ENCODE assay signal across 24 cellular contexts in genomic region chr3:81692766-81693165, GRCh38.
"Had no signal": no experiment of that assay in that cellular context is flagged by ENCODE, and none has a peak within 500 bp of the region (broad histone marks: within the 10 kb centered on the region; RNA-seq: fewer than 3 reads in every experiment).

No MANE protein-coding gene starts in this region.

- H3K27ac Mint-ChIP-seq: naive thymus-derived CD8-positive, alpha-beta T cell; nephron progenitor cell; stimulated activated effector memory CD8-positive, alpha-beta T cell treated with anti-CD3 and anti-CD28 coated beads, Interleukin-12 subunit alpha, Interleukin-12 subunit beta, amount 100 ng/mL, for 72 hours; type B pancreatic cell had no signal

- H3K4me1 ChIP-seq: esophagus muscularis mucosa, foreskin keratinocyte, gastroesophageal sphincter, left lung, prostate gland, stomach, testis, tibial artery had no signal

- H3K36me3 ChIP-seq: gastroesophageal sphincter, prostate gland had no signal

- H3K9me3 Mint-ChIP-seq: nephron progenitor cell; stimulated activated effector memory CD8-positive, alpha-beta T cell treated with anti-CD3 and anti-CD28 coated beads, Interleukin-12 subunit alpha, Interleukin-12 subunit beta, amount 100 ng/mL, for 72 hours; type B pancreatic cell had no signal

- H3K4me3 Mint-ChIP-seq: naive thymus-derived CD8-positive, alpha-beta T cell; nephron progenitor cell; stimulated activated effector memory CD8-positive, alpha-beta T cell treated with anti-CD3 and anti-CD28 coated beads, Interleukin-12 subunit alpha, Interleukin-12 subunit beta, amount 100 ng/mL, for 72 hours; type B pancreatic cell had no signal

- H3K27me3 Mint-ChIP-seq: naive thymus-derived CD8-positive, alpha-beta T cell; type B pancreatic cell had no signal

- H3K36me3 Mint-ChIP-seq: type B pancreatic cell had no signal

- H3K27ac ChIP-seq: coronary artery, esophagus muscularis mucosa, foreskin keratinocyte, gastroesophageal sphincter, heart left ventricle, left lung, prostate gland, right atrium auricular region, stomach, testis, tibial artery had no signal

- H3K27me3 ChIP-seq: esophagus muscularis mucosa, foreskin keratinocyte, gastroesophageal sphincter, heart left ventricle, left lung, right atrium auricular region, stomach, testis, tibial artery had no signal

- DNase-seq: dermis blood vessel endothelial cell; effector memory CD4-positive, alpha-beta T cell; foreskin keratinocyte; heart left ventricle; hippocampal formation; left cardiac atrium; left lung; naive thymus-derived CD8-positive, alpha-beta T cell; nephron progenitor cell; stimulated activated CD4-positive, alpha-beta T cell treated with anti-CD3 and anti-CD28 coated beads, Interleukin-2, amount 100 ng/mL, for 24 hours; stimulated activated CD4-positive, alpha-beta T cell treated with anti-CD3 and anti-CD28 coated beads, Interleukin-4, amount 100 ng/mL, for 24 hours; stimulated activated naive CD4-positive, alpha-beta T cell treated with Interleukin-2 at 50 U/mL for 16 hours; stomach; substantia nigra; testis; tibial artery had no signal

- H3K4me3 ChIP-seq: coronary artery, esophagus muscularis mucosa, gastroesophageal sphincter, heart left ventricle, left lung, prostate gland, right atrium auricular region, stomach, testis, tibial artery had no signal

- ATAC-seq: foreskin keratinocyte; gastroesophageal sphincter; heart left ventricle; left cardiac atrium; left lung; naive thymus-derived CD8-positive, alpha-beta T cell; sciatic nerve; stimulated activated effector memory CD8-positive, alpha-beta T cell treated with anti-CD3 and anti-CD28 coated beads, Interleukin-12 subunit alpha, Interleukin-12 subunit beta, amount 100 ng/mL, for 72 hours had no signal

- H3K9me3 ChIP-seq: esophagus muscularis mucosa, gastroesophageal sphincter, heart left ventricle, left lung, prostate gland, right atrium auricular region, stomach, testis, tibial artery had no signal
